ENCODE assay signal across 33 cellular contexts in the genomic region with DNA sequence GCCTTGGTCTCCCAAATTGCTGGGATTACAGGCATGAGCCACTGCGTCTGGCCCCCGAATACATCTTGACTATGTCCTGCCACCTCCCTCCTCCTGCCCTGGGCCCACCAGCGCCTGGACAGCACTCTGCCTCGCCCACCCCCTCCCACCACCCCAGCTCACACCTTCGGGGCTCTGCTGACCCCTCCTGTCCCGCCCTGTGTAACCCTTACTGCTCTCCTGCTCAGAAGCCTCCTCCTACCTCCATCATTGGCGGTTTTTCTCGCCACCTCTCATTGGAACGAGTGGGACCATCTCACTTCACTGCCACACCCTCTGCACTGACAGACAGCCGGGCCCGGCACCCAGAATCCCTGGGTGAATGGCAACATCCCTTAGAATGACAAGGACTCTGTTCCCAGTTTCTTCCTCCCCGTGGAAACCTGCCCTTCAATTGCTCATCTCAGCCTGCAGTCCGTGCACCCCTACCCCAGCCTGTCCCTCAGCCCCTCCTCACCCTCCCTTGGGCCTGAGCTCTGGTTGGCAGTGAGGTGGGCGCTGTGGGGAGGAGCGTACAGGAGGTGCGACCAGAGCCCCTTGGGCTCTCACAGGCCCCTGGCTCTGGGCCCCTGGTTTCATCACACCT. TPM values are rescaled to one million over a fixed set of nuclear protein-coding genes. Genes with fewer than 3 reads are reported as not detected.
"Had no signal": no experiment of that assay in that cellular context is flagged by ENCODE, and none has a peak within 500 bp of the region (broad histone marks: within the 10 kb centered on the region; RNA-seq: fewer than 3 reads in every experiment).

No MANE protein-coding gene starts in this region.

- H3K4me1 Mint-ChIP-seq: activated CD4-positive, alpha-beta T cell treated with anti-CD3 and anti-CD28 coated beads, Interleukin-2, amount 10 ng/mL, durations not matched to agents 24 days and 14 days; activated naive CD4-positive, alpha-beta T cell treated with anti-CD3 and anti-CD28 coated beads, Interleukin-2, amount 10 ng/mL, durations not matched to agents 7 days and 5 days; central memory CD8-positive, alpha-beta T cell had no signal

- DNase-seq: activated CD4-positive, alpha-beta T cell treated with anti-CD3 and anti-CD28 coated beads, Interleukin-2, amount 10 ng/mL, durations not matched to agents 24 days and 14 days; activated CD4-positive, alpha-beta T cell treated with anti-CD3 and anti-CD28 coated beads, Interleukin-2, amount 50 U/mL, for 4 hours; activated CD8-positive, alpha-beta memory T cell treated with anti-CD3 and anti-CD28 coated beads, Interleukin-2, amount 50 U/mL, for 4 hours; activated CD8-positive, alpha-beta T cell treated with anti-CD3 and anti-CD28 coated beads for 36 hours; activated effector memory CD4-positive, alpha-beta T cell treated with Interleukin-2 at 50 U/mL for 16 hours; activated naive CD4-positive, alpha-beta T cell treated with anti-CD3 and anti-CD28 coated beads, Interleukin-2, amount 10 ng/mL, durations not matched to agents 7 days and 5 days; activated T-cell treated with anti-CD3 and anti-CD28 coated beads, Interleukin-2, amount 50 U/mL, for 48 hours; amniotic stem cell; aorta; brain microvascular endothelial cell; MM.1S; MV-4-11; NCI-H1092; NCI-H1436 treated with DMSO at 0.1 percent for 48 hours; NCI-H1694 treated with DMSO at 0.1 percent for 48 hours; NCI-H2029; NCI-H2107; NCI-H2171; NCI-H510A; NCI-H526; NCI-H748 treated with DMSO at 0.1 percent for 48 hours; NK-92 treated with Interleukin-12 subunit alpha and Interleukin-12 subunit beta, amount 100 ng/mL, for 24 hours; OCI-M1; SHP77 had no signal

- H3K4me3 ChIP-seq: SJSA1 had no signal

- H3K36me3 Mint-ChIP-seq: activated naive CD4-positive, alpha-beta T cell treated with anti-CD3 and anti-CD28 coated beads, Interleukin-2, amount 10 ng/mL, durations not matched to agents 7 days and 5 days; activated naive CD8-positive, alpha-beta T cell had no signal

- H3K4me1 ChIP-seq: SJSA1 had no signal

- H3K9me3 Mint-ChIP-seq: activated CD4-positive, alpha-beta T cell treated with anti-CD3 and anti-CD28 coated beads, Interleukin-2, amount 10 ng/mL, durations not matched to agents 24 days and 14 days; activated CD8-positive, alpha-beta T cell treated with anti-CD3 and anti-CD28 coated beads for 36 hours; activated naive CD4-positive, alpha-beta T cell treated with anti-CD3 and anti-CD28 coated beads, Interleukin-2, amount 10 ng/mL, durations not matched to agents 7 days and 5 days; central memory CD8-positive, alpha-beta T cell; T-helper 1 cell treated with Interleukin-12 subunit alpha and Interleukin-12 subunit beta and Interleukin-4 antibody, amounts not matched to agents 30 μg/mL and 1 μg/mL, for 36 hours; T-helper 2 cell treated with Interferon-gamma antibody and Interleukin-4, amounts not matched to agents 5 μg/mL and 100 μg/mL, for 36 hours had no signal

- H3K4me3 Mint-ChIP-seq: activated CD4-positive, alpha-beta T cell treated with anti-CD3 and anti-CD28 coated beads, Interleukin-2, amount 10 ng/mL, durations not matched to agents 24 days and 14 days; activated CD8-positive, alpha-beta T cell treated with anti-CD3 and anti-CD28 coated beads for 36 hours; activated naive CD4-positive, alpha-beta T cell treated with anti-CD3 and anti-CD28 coated beads, Interleukin-2, amount 10 ng/mL, durations not matched to agents 7 days and 5 days; activated naive CD8-positive, alpha-beta T cell; central memory CD8-positive, alpha-beta T cell; T-helper 1 cell treated with Interleukin-12 subunit alpha and Interleukin-12 subunit beta and Interleukin-4 antibody, amounts not matched to agents 30 μg/mL and 1 μg/mL, for 36 hours; T-helper 2 cell treated with Interferon-gamma antibody and Interleukin-4, amounts not matched to agents 5 μg/mL and 100 μg/mL, for 36 hours had no signal

- H3K27me3 ChIP-seq: brain microvascular endothelial cell, SJSA1 had no signal

- H3K27ac ChIP-seq: brain microvascular endothelial cell, KMS-11, SJSA1 had no signal

- H3K27me3 Mint-ChIP-seq: activated CD4-positive, alpha-beta T cell treated with anti-CD3 and anti-CD28 coated beads, Interleukin-2, amount 10 ng/mL, durations not matched to agents 24 days and 14 days; activated CD8-positive, alpha-beta T cell treated with anti-CD3 and anti-CD28 coated beads for 36 hours; activated naive CD8-positive, alpha-beta T cell; central memory CD8-positive, alpha-beta T cell had no signal

- H3K36me3 ChIP-seq: brain microvascular endothelial cell, SJSA1 had no signal

- ATAC-seq: activated CD8-positive, alpha-beta T cell treated with anti-CD3 and anti-CD28 coated beads for 36 hours; Panc1 had no signal

- H3K9me3 ChIP-seq: SJSA1, SK-N-SH had no signal

- H3K27ac Mint-ChIP-seq: activated CD4-positive, alpha-beta T cell treated with anti-CD3 and anti-CD28 coated beads, Interleukin-2, amount 10 ng/mL, durations not matched to agents 24 days and 14 days; activated CD8-positive, alpha-beta T cell treated with anti-CD3 and anti-CD28 coated beads for 36 hours; activated naive CD8-positive, alpha-beta T cell; T-helper 1 cell treated with Interleukin-12 subunit alpha and Interleukin-12 subunit beta and Interleukin-4 antibody, amounts not matched to agents 30 μg/mL and 1 μg/mL, for 36 hours; T-helper 2 cell treated with Interferon-gamma antibody and Interleukin-4, amounts not matched to agents 5 μg/mL and 100 μg/mL, for 36 hours had no signal

RNA-seq across cellular contexts. Expression of gene LRRC74B, which starts 32.2 kb away (rescaled TPM):
- total RNA-seq: activated CD4-positive, alpha-beta T cell treated with anti-CD3 and anti-CD28 coated beads, Interleukin-2, amount 10 ng/mL, durations not matched to agents 24 days and 14 days; activated CD8-positive, alpha-beta T cell treated with anti-CD3 and anti-CD28 coated beads for 36 hours; aorta; SJSA1 had no signal

RNA-seq across cellular contexts. Expression of gene SLC7A4, which starts 45.6 kb away (rescaled TPM):
- total RNA-seq: activated CD4-positive, alpha-beta T cell treated with anti-CD3 and anti-CD28 coated beads, Interleukin-2, amount 10 ng/mL, durations not matched to agents 24 days and 14 days; activated CD8-positive, alpha-beta T cell treated with anti-CD3 and anti-CD28 coated beads for 36 hours; RPMI7951; SJSA1 had no signal
